In genomic region chr2:174914894-174915760, GRCh38 we compare ENCODE assay signal across 13 cellular contexts.
DNase-seq lines count a peak whose midpoint lies in the region; ATAC-seq and FAIRE-seq lines count a peak whose summit lies in the region.
"Had no signal": no experiment of that assay in that cellular context is flagged by ENCODE, and none has a peak within 500 bp of the region (broad histone marks: within the 10 kb centered on the region; RNA-seq: fewer than 3 reads in every experiment).

No MANE protein-coding gene starts in this region.

- no peak overlapping the region for H3K4me3 ChIP-seq in right cardiac atrium (ENCODE audit: low read length)
- H3K4me3 ChIP-seq: BLaER1 treated with 17β-estradiol and CSF1 and Interleukin-3, amounts not matched to agents 10 nM and 100 nM had no signal

- no peak for FAIRE-seq in GM19239 (lab: Jason Lieb, UNC)

- POLR2A ChIA-PET in activated CD4-positive, alpha-beta T cell treated with anti-CD3 and anti-CD28 coated beads for 36 hours (lab: Charles Lee), result no interaction called here

- H3K9me3 Mint-ChIP-seq in activated CD4-positive, alpha-beta T cell treated with anti-CD3 and anti-CD28 coated beads for 36 hours (ENCODE audit: low read depth), result no peaks in the 10 kb centered on the region

- WGBS in right cardiac atrium, result 80% methylated on average over 7 of the region's 7 CpGs

- no peaks in the 10 kb centered on the region for H3K4me1 Mint-ChIP-seq in activated CD4-positive, alpha-beta T cell treated with anti-CD3 and anti-CD28 coated beads for 36 hours

- H3K27me3 ChIP-seq in right cardiac atrium (ENCODE audit: control insufficient read depth, insufficient read depth), result no peaks in the 10 kb centered on the region
- H3K27me3 ChIP-seq: BLaER1 treated with 17β-estradiol and CSF1 and Interleukin-3, amounts not matched to agents 10 nM and 100 nM had no signal

- no peaks in the 10 kb centered on the region for H3K27me3 Mint-ChIP-seq in activated CD4-positive, alpha-beta T cell treated with anti-CD3 and anti-CD28 coated beads for 36 hours

- no peak overlapping the region for H3K27ac ChIP-seq in right cardiac atrium (ENCODE audit: low read length)
- H3K27ac ChIP-seq: BLaER1 treated with 17β-estradiol and CSF1 and Interleukin-3, amounts not matched to agents 10 nM and 100 nM had no signal

- intact Hi-C loops in right cardiac atrium (cut with DNase I), result no loop called here
- intact Hi-C loops in activated CD4-positive, alpha-beta T cell treated with anti-CD3 and anti-CD28 coated beads for 36 hours (cut with DNase I, micrococcal nuclease), result no loop called here

- CTCF ChIA-PET in activated CD4-positive, alpha-beta T cell treated with anti-CD3 and anti-CD28 coated beads for 36 hours (lab: Charles Lee), result interaction anchor here (0.7 to 1.6 kb wide), 2 partner anchors 166 to 258 kb away, joined by 4 to 5 read pairs; no protein-coding TSS in a partner anchor

- no peak overlapping the region for H3K4me3 Mint-ChIP-seq in activated CD4-positive, alpha-beta T cell treated with anti-CD3 and anti-CD28 coated beads for 36 hours

- H3K36me3 Mint-ChIP-seq in activated CD4-positive, alpha-beta T cell treated with anti-CD3 and anti-CD28 coated beads for 36 hours (ENCODE audit: low read depth), result no peaks in the 10 kb centered on the region

- no peaks in the 10 kb centered on the region for H3K9me3 ChIP-seq in right cardiac atrium (ENCODE audit: control insufficient read depth, low read length)
- H3K9me3 ChIP-seq: BLaER1 treated with 17β-estradiol and CSF1 and Interleukin-3, amounts not matched to agents 10 nM and 100 nM had no signal

- peak; percentile 27 for DNase-seq in DMS153 treated with DMSO at 0.1 percent for 48 hours (lab: John Stamatoyannopoulos, UW; ENCODE audit: unreplicated experiment)
- DNase-seq in NCI-H2029 treated with DMSO at 0.1 percent for 48 hours (lab: John Stamatoyannopoulos, UW), result peak; percentile 85
- DNase-seq in amniotic epithelial cell (ENCODE audit: low read depth), result peak; percentile 17
- DNase-seq in right cardiac atrium, result peak; percentile 69 to 93 (median 79)
- DNase-seq in GM19239 (ENCODE audit: insufficient read length, low spot score), result no peak
- no peak for DNase-seq in activated CD4-positive, alpha-beta T cell treated with anti-CD3 and anti-CD28 coated beads for 36 hours
- DNase-seq in HPDE6-E6E7 (ENCODE audit: extremely low spot score), result no peak
- DNase-seq: activated CD4-positive, CD25-positive, alpha-beta regulatory T cell treated with anti-CD3 and anti-CD28 coated beads, Interleukin-2, amount 50 U/mL, for 72 hours; activated gamma-delta T cell; SHP77 treated with DMSO at 0.1 percent for 48 hours; stimulated activated CD4-positive, alpha-beta T cell treated with anti-CD3 and anti-CD28 coated beads, Interleukin-15, amount 100 ng/mL, for 24 hours had no signal

- H3K27ac Mint-ChIP-seq in activated CD4-positive, alpha-beta T cell treated with anti-CD3 and anti-CD28 coated beads for 36 hours, result no peak overlapping the region

- ATAC-seq in right cardiac atrium (peak; percentile 65 to 67), HG02759 (IDR thresholded peaks at IDR 0.05; ENCODE audit: unreplicated experiment) (no peak)
- no peak for ATAC-seq in activated CD4-positive, alpha-beta T cell treated with anti-CD3 and anti-CD28 coated beads for 36 hours

- H3K4me1 ChIP-seq in right cardiac atrium (ENCODE audit: control insufficient read depth, insufficient read depth, low read length), result no peaks in the 10 kb centered on the region
- H3K4me1 ChIP-seq: BLaER1 treated with 17β-estradiol and CSF1 and Interleukin-3, amounts not matched to agents 10 nM and 100 nM had no signal

Comparison
In these comparisons a context has a peak if more than half of its experiments do, and no peak if none do; other contexts are left out.
1. DNase-seq: peak in DMS153 treated with DMSO at 0.1 percent for 48 hours (single experiment), NCI-H2029 treated with DMSO at 0.1 percent for 48 hours (single experiment), amniotic epithelial cell (single experiment) and right cardiac atrium (3 of 3); none in GM19239 (single experiment), activated CD4-positive, alpha-beta T cell treated with anti-CD3 and anti-CD28 coated beads for 36 hours (single experiment) and HPDE6-E6E7 (single experiment).
2. ATAC-seq: peak in right cardiac atrium (2 of 2); none in HG02759 (single experiment) and activated CD4-positive, alpha-beta T cell treated with anti-CD3 and anti-CD28 coated beads for 36 hours (single experiment).